8 cellular contexts compared by ENCODE assay signal in the genomic region with DNA sequence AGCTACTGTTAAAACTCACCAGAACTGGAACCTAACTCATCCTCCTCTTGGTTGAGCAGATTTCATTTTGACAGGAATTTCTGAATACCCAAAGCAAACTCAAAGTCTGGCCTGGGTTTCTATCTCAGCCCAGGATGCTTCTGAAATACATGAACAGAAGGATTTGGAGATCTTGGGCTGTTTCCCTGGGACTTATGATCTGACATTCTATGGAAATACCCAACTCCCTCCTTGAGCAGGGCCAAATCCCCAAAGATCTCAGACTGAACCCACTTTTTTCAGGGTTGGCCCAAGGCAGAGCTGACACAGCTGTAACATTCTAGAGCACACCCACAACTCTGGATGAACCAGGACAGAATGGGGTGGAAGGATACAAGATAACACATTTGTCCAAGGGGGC. TPM values are rescaled to one million over a fixed set of nuclear protein-coding genes. Genes with fewer than 3 reads are reported as not detected.
A peak's percentile ranks its signal among the peaks of the same experiment; 100 is the strongest.
DNase-seq lines count a peak whose midpoint lies in the region; ATAC-seq, FAIRE-seq and TF ChIP-seq lines count a peak whose summit lies in the region.

No MANE protein-coding gene starts in this region.

- TF ChIP-seq CTCF in MCF 10A (IDR thresholded peaks at IDR 0.05; ENCODE audit: unreplicated experiment): no peak
- TF ChIP-seq CTCF in mammary epithelial cell (conservative IDR thresholded peaks at IDR 0.05 in 1 of 2, IDR thresholded peaks at IDR 0.05 in 1 of 2; ENCODE audit: extremely low read depth in 1 of 2, insufficient read depth in 1 of 2, low read depth in 1 of 2, low read length in 2 of 2): no peak

- H3K4me2 ChIP-seq in mammary epithelial cell (ENCODE audit: insufficient read depth, low read depth, low read length): no peak overlapping the region

- peaks cover 21% of the 10 kb centered on the region for H3K4me1 ChIP-seq in mammary epithelial cell (ENCODE audit: insufficient read depth, low read length)
- H3K4me1 ChIP-seq in naive thymus-derived CD4-positive, alpha-beta T cell (ENCODE audit: control insufficient read depth in 2 of 2, insufficient read depth in 2 of 2, low read length in 2 of 2): peaks cover 19 to 30% of the 10 kb centered on the region in 2 donors
- H3K4me1 ChIP-seq in urinary bladder (ENCODE audit: insufficient read depth): no peaks in the 10 kb centered on the region

- H3K9me3 Mint-ChIP-seq in MCF 10A (ENCODE audit: unreplicated experiment): no peaks in the 10 kb centered on the region
- H3K9me3 Mint-ChIP-seq in central memory CD8-positive, alpha-beta T cell: no peaks in the 10 kb centered on the region
- H3K9me3 Mint-ChIP-seq in naive thymus-derived CD4-positive, alpha-beta T cell: no peaks in the 10 kb centered on the region

- H2AFZ ChIP-seq in mammary epithelial cell (ENCODE audit: low read depth, low read length): no peak overlapping the region

- H3K36me3 ChIP-seq in mammary epithelial cell (ENCODE audit: insufficient read depth, low read length): no peaks in the 10 kb centered on the region
- H3K36me3 ChIP-seq in naive thymus-derived CD4-positive, alpha-beta T cell (ENCODE audit: control insufficient read depth in 2 of 3, insufficient read depth in 3 of 3, low read length in 3 of 3): peaks cover 0 to 9% (median 0%) of the 10 kb centered on the region in 3 experiments
- H3K36me3 ChIP-seq in urinary bladder (ENCODE audit: insufficient read depth): no peaks in the 10 kb centered on the region

- H3K4me1 Mint-ChIP-seq in MCF 10A (ENCODE audit: insufficient read depth, unreplicated experiment): peaks cover 20% of the 10 kb centered on the region
- H3K4me1 Mint-ChIP-seq in central memory CD8-positive, alpha-beta T cell: peaks cover 27% of the 10 kb centered on the region
- H3K4me1 Mint-ChIP-seq in naive thymus-derived CD4-positive, alpha-beta T cell: peaks cover 32 to 60% (median 54%) of the 10 kb centered on the region in 7 donors

- H3K27ac Mint-ChIP-seq in MCF 10A (ENCODE audit: low read depth, unreplicated experiment): no peak overlapping the region
- peak overlapping the region; percentile 94 for H3K27ac Mint-ChIP-seq in central memory CD8-positive, alpha-beta T cell (ENCODE audit: low read depth)
- peak overlapping the region; percentile 84 to 99 (median 98) for H3K27ac Mint-ChIP-seq in naive thymus-derived CD4-positive, alpha-beta T cell

- no peaks in the 10 kb centered on the region for H4K20me1 ChIP-seq in mammary epithelial cell (ENCODE audit: insufficient read depth, low read length)

- H3K27me3 ChIP-seq in mammary epithelial cell (ENCODE audit: insufficient read depth, low read length): no peaks in the 10 kb centered on the region
- no peaks in the 10 kb centered on the region for H3K27me3 ChIP-seq in naive thymus-derived CD4-positive, alpha-beta T cell (ENCODE audit: control insufficient read depth in 2 of 2, insufficient read depth in 2 of 2, low read length in 2 of 2)

- peaks cover 11% of the 10 kb centered on the region for H3K27me3 Mint-ChIP-seq in MCF 10A (ENCODE audit: insufficient read depth, unreplicated experiment)
- no peaks in the 10 kb centered on the region for H3K27me3 Mint-ChIP-seq in central memory CD8-positive, alpha-beta T cell
- H3K27me3 Mint-ChIP-seq in naive thymus-derived CD4-positive, alpha-beta T cell: peaks cover 0 to 43% (median 0%) of the 10 kb centered on the region in 5 donors

- FAIRE-seq in frontal cortex (lab: Jason Lieb, UNC): no peak

- H3K9me3 ChIP-seq in mammary epithelial cell (replicated peaks; ENCODE audit: insufficient read depth, low read length): no peaks in the 10 kb centered on the region
- H3K9me3 ChIP-seq in naive thymus-derived CD4-positive, alpha-beta T cell (ENCODE audit: control insufficient read depth in 2 of 3, low read length in 3 of 3): no peaks in the 10 kb centered on the region

- in situ Hi-C loops in mammary epithelial cell (cut with MboI; ENCODE audit: low sequenced_read_pairs in 2 of 2): loop anchor here in 1 of 2 donors (5.0 kb wide), 1 partner anchor 105 kb away; no protein-coding TSS in a partner anchor

- H3K79me2 ChIP-seq in mammary epithelial cell (ENCODE audit: insufficient read depth, low read length): peaks cover 38% of the 10 kb centered on the region

- H3K4me3 ChIP-seq in mammary epithelial cell (replicated peaks in 1 of 3; ENCODE audit: insufficient read depth in 1 of 3, low read depth in 2 of 3, low read length in 3 of 3) (no peak overlapping the region), urinary bladder (ENCODE audit: low read depth, low read length) (no peak overlapping the region)
- H3K4me3 ChIP-seq in naive thymus-derived CD4-positive, alpha-beta T cell (ENCODE audit: low read length): peak overlapping the region; percentile 81

- POLR2A ChIA-PET in MCF 10A (lab: Yijun Ruan, JAX): interaction anchor here (0.5 to 7.2 kb wide), 18 partner anchors 11 to 352 kb away, joined by 3 to 110 read pairs (median 6); partner anchors contain the start of gene RB1
- POLR2A ChIA-PET in naive thymus-derived CD4-positive, alpha-beta T cell (lab: Charles Lee): interaction anchor here (0.6 to 6.5 kb wide), 32 partner anchors 7 to 343 kb away, joined by 3 to 128 read pairs (median 8); partner anchors contain the start of genes MED4, RB1 and RCBTB2

- intact Hi-C loops in MCF 10A (cut with micrococcal nuclease) (no loop called here), mammary epithelial cell (cut with micrococcal nuclease) (loop anchor here (2.0 to 10.0 kb wide), 4 partner anchors 21 to 273 kb away; partner anchors contain the start of genes NUDT15 and RB1)
- intact Hi-C loops in naive thymus-derived CD4-positive, alpha-beta T cell (cut with micrococcal nuclease): loop anchor here (1.0 to 10.0 kb wide), 6 partner anchors 46 to 537 kb away; no protein-coding TSS in a partner anchor

- dilution Hi-C loops in mammary epithelial cell (cut with HindIII; ENCODE audit: low sequenced_read_pairs): no loop called here

- ATAC-seq in central memory CD8-positive, alpha-beta T cell (replicated peaks; ENCODE audit: extremely low read depth, poor library complexity, severe bottlenecking): no peak
- no peak for ATAC-seq in naive thymus-derived CD4-positive, alpha-beta T cell
- ATAC-seq in HG02763 (IDR thresholded peaks at IDR 0.05; ENCODE audit: unreplicated experiment): no peak

- peaks cover 8% of the 10 kb centered on the region for H3K36me3 Mint-ChIP-seq in MCF 10A (ENCODE audit: insufficient read depth, unreplicated experiment)
- peaks cover 28% of the 10 kb centered on the region for H3K36me3 Mint-ChIP-seq in central memory CD8-positive, alpha-beta T cell (ENCODE audit: insufficient read depth)
- H3K36me3 Mint-ChIP-seq in naive thymus-derived CD4-positive, alpha-beta T cell: peaks cover 4 to 23% (median 14%) of the 10 kb centered on the region in 5 donors

- CTCF ChIA-PET in MCF 10A (lab: Yijun Ruan, JAX): interaction anchor here (0.6 to 2.1 kb wide), 9 partner anchors 11 to 1205 kb away, joined by 3 to 9 read pairs (median 5); partner anchors contain the start of gene NUDT15
- CTCF ChIA-PET in mammary epithelial cell (lab: Charles Lee; ENCODE audit: low non-redundant PET): no interaction called here
- CTCF ChIA-PET in naive thymus-derived CD4-positive, alpha-beta T cell (lab: Charles Lee): interaction anchor here (1.2 to 3.6 kb wide), 8 partner anchors 10 to 105 kb away, joined by 3 to 23 read pairs (median 14); no protein-coding TSS in a partner anchor

- BruUV-seq in MCF 10A (replicated peaks; lab: Mats Ljungman, UMichigan): no TSS peak
- no TSS peak for BruUV-seq in mammary epithelial cell (replicated peaks; lab: Mats Ljungman, UMichigan)

- no peak overlapping the region for H3K27ac ChIP-seq in mammary epithelial cell (ENCODE audit: insufficient read depth, low read depth, low read length)
- peak overlapping the region; percentile 94 for H3K27ac ChIP-seq in naive thymus-derived CD4-positive, alpha-beta T cell (ENCODE audit: low read depth, low read length)
- H3K27ac ChIP-seq in urinary bladder (ENCODE audit: low read depth): peak overlapping the region; percentile 30

- DNase-seq in MCF 10A (ENCODE audit: unreplicated experiment) (no peak), mammary epithelial cell (no peak), NCI-H187 treated with DMSO at 0.1 percent for 48 hours (lab: John Stamatoyannopoulos, UW) (no peak), frontal cortex (ENCODE audit: low spot score in 2 of 2) (no peak)
- DNase-seq in central memory CD8-positive, alpha-beta T cell (ENCODE audit: low spot score in 2 of 2): no peak
- DNase-seq in naive thymus-derived CD4-positive, alpha-beta T cell: no peak

- no peak overlapping the region for H3K9ac ChIP-seq in mammary epithelial cell (ENCODE audit: insufficient read depth, low read length)

- H3K4me3 Mint-ChIP-seq in MCF 10A (ENCODE audit: unreplicated experiment): peak overlapping the region; percentile 89
- peak overlapping the region; percentile 93 for H3K4me3 Mint-ChIP-seq in central memory CD8-positive, alpha-beta T cell
- H3K4me3 Mint-ChIP-seq in naive thymus-derived CD4-positive, alpha-beta T cell: peak overlapping the region; percentile 90 to 99 (median 97)

RNA-seq across cellular contexts. Expression of gene ITM2B, which starts 1.1 kb away (rescaled TPM):
- total RNA-seq in MCF 10A (2022) (144 and 179 TPM in 2 replicates), mammary epithelial cell (100 to 1,000 TPM; 187 to 317 TPM), urinary bladder (509 TPM), frontal cortex (99.5 TPM)
- polyA plus RNA-seq in mammary epithelial cell (227 TPM), urinary bladder (657 TPM)
- 169 TPM for polyA minus RNA-seq in mammary epithelial cell
- 100 to 1,000 TPM; 190 to 733 (median 412) TPM for total RNA-seq in naive thymus-derived CD4-positive, alpha-beta T cell
- 1,000 to 10,000 TPM; 1,112 to 1,479 TPM for polyA plus RNA-seq in naive thymus-derived CD4-positive, alpha-beta T cell
